Comparison of ENCODE assay signal across 29 cellular contexts in the genomic region with DNA sequence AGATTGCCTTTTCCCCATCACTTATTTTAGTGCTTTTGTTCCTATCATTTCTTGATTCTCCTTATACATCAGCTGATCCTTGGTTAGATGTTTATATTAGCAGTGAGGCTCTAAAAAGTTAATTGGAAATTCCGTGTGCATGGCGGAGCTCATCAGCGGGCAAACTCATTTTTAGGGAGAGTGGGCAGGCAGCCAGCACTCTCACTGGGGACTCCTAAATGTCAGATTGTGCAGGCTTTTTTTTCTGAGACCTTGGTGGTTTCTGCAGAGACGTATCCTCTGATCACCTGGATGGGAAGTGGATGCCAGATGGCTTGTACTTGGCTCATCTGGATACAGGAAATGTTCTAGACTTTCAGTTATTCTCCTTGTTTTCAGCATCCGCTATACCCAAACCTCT. TPM values are rescaled to one million over a fixed set of nuclear protein-coding genes. Genes with fewer than 3 reads are reported as not detected.
DNase-seq lines count a peak whose midpoint lies in the region; ATAC-seq, FAIRE-seq and TF ChIP-seq lines count a peak whose summit lies in the region.
"Had no signal": no experiment of that assay in that cellular context is flagged by ENCODE, and none has a peak within 500 bp of the region (broad histone marks: within the 10 kb centered on the region; RNA-seq: fewer than 3 reads in every experiment).

No MANE protein-coding gene starts in this region.

- H3K9me1 ChIP-seq in K562 (ENCODE audit: control insufficient read depth, insufficient read depth, low read length) = no peaks in the 10 kb centered on the region

- DNase-seq in cardiac septum (ENCODE audit: low spot score) (peak; percentile 15), left cardiac atrium (no peak), NCI-H1694 (lab: John Stamatoyannopoulos, UW) (peak; percentile 84), K562 (ENCODE audit: extremely low read depth in 1 of 4, low spot score in 3 of 4) (peak in 2 of 4 experiments; percentile 22 to 27), upper lobe of right lung (peak; percentile 1), EL (no peak), mesenteric fat pad (ENCODE audit: low spot score) (no peak)
- no peak for DNase-seq in activated naive CD8-positive, alpha-beta T cell treated with anti-CD3 and anti-CD28 coated beads, Interleukin-2, amount 50 U/mL, for 24 hours
- DNase-seq: activated B cell treated with CpG ODN at 0.5 μM for 24 hours; activated CD4-positive, alpha-beta T cell treated with anti-CD3 and anti-CD28 coated beads, Interleukin-2, amount 50 U/mL, for 4 hours; activated CD8-positive, alpha-beta memory T cell treated with anti-CD3 and anti-CD28 coated beads, Interleukin-2, amount 10 ng/mL, durations not matched to agents 7 days and 5 days; activated gamma-delta T cell treated with Interleukin-2 at 50 U/mL for 16 hours; activated naive CD8-positive, alpha-beta T cell treated with anti-CD3 and anti-CD28 coated beads, Interleukin-2, amount 10 ng/mL, durations not matched to agents 7 days and 5 days; activated T-cell treated with anti-CD3 and anti-CD28 coated beads, Interleukin-2, amount 50 U/mL, for 48 hours; caudate nucleus; endodermal cell; glutamatergic neuron; HFFc6; naive thymus-derived CD4-positive, alpha-beta T cell; NCI-H1930; SK-N-SH; stimulated activated CD4-positive, alpha-beta T cell treated with anti-CD3 and anti-CD28 coated beads, Interleukin-15, amount 100 ng/mL, for 24 hours; stimulated activated CD4-positive, alpha-beta T cell treated with anti-CD3 and anti-CD28 coated beads, Interleukin-4, amount 100 ng/mL, for 4 hours had no signal

- peak; percentile 55 for FAIRE-seq in K562 (lab: Jason Lieb, UNC)
- FAIRE-seq: islet of Langerhans had no signal

- intact Hi-C loops in cardiac septum (cut with DNase I) (no loop called here), left cardiac atrium (cut with DNase I) (no loop called here), K562 (cut with micrococcal nuclease) (no loop called here), upper lobe of right lung (cut with DNase I) (no loop called here)

- H3K4me3 Mint-ChIP-seq in activated naive CD8-positive, alpha-beta T cell treated with anti-CD3 and anti-CD28 coated beads, Interleukin-2, amount 50 U/mL, for 24 hours = no peak overlapping the region
- H3K4me3 Mint-ChIP-seq: activated B cell treated with CpG ODN at 0.5 μM for 24 hours; activated CD8-positive, alpha-beta memory T cell treated with anti-CD3 and anti-CD28 coated beads, Interleukin-2, amount 10 ng/mL, durations not matched to agents 7 days and 5 days; activated naive CD8-positive, alpha-beta T cell treated with anti-CD3 and anti-CD28 coated beads, Interleukin-2, amount 10 ng/mL, durations not matched to agents 7 days and 5 days; dendritic cell treated with granulocyte-macrophage colony-stimulating factor and Interleukin-4, amounts not matched to agents 40 ng/mL and 50 ng/mL, for 4 days; endodermal cell; GM23338; HFFc6; IgD-negative memory B cell; naive thymus-derived CD4-positive, alpha-beta T cell had no signal

- H3K4me1 ChIP-seq in K562 (replicated peaks in 1 of 2; ENCODE audit: control insufficient read depth in 2 of 2, insufficient read depth in 2 of 2, low read length in 2 of 2) (peaks cover 5 to 9% of the 10 kb centered on the region in 2 experiments; a peak in 4 of 5 replicates), upper lobe of right lung (no peaks in the 10 kb centered on the region)

- H3K4me1 Mint-ChIP-seq in activated naive CD8-positive, alpha-beta T cell treated with anti-CD3 and anti-CD28 coated beads, Interleukin-2, amount 50 U/mL, for 24 hours = peaks cover under 1% of the 10 kb centered on the region
- H3K4me1 Mint-ChIP-seq: activated CD8-positive, alpha-beta memory T cell treated with anti-CD3 and anti-CD28 coated beads, Interleukin-2, amount 10 ng/mL, durations not matched to agents 7 days and 5 days; activated naive CD8-positive, alpha-beta T cell treated with anti-CD3 and anti-CD28 coated beads, Interleukin-2, amount 10 ng/mL, durations not matched to agents 7 days and 5 days had no signal

- TF ChIP-seq EP300 in K562 (IDR thresholded peaks at IDR 0.05; ENCODE audit: low read length) = no peak

- 22% methylated on average over 5 of the region's 5 CpGs for WGBS in K562 (ENCODE audit: insufficient coverage, low coverage, missing lambda C conversion rate)

- no peak for ATAC-seq in left cardiac atrium
- peak; percentile 15; the same call in 2 of the 3 replicates for ATAC-seq in K562
- ATAC-seq in upper lobe of right lung = no peak
- no peak for ATAC-seq in activated naive CD8-positive, alpha-beta T cell treated with anti-CD3 and anti-CD28 coated beads, Interleukin-2, amount 50 U/mL, for 24 hours
- ATAC-seq: activated CD8-positive, alpha-beta memory T cell treated with anti-CD3 and anti-CD28 coated beads, Interleukin-2, amount 10 ng/mL, durations not matched to agents 7 days and 5 days; GM23338; naive thymus-derived CD4-positive, alpha-beta T cell; Right ventricle myocardium inferior had no signal

- no peak for TF ChIP-seq CTCF in K562 (IDR thresholded peaks at IDR 0.05 in 2 of 3, conservative IDR thresholded peaks at IDR 0.05 in 1 of 3; ENCODE audit: insufficient read depth in 2 of 3, low read depth in 1 of 3, low read length in 3 of 3)
- TF ChIP-seq CTCF in upper lobe of right lung (IDR thresholded peaks at IDR 0.05) = no peak

- no peak overlapping the region for H3K4me2 ChIP-seq in K562 (ENCODE audit: insufficient read depth, low read length)
- H3K4me2 ChIP-seq: GM23338, SK-N-SH had no signal

- POLR2A ChIA-PET in K562 (lab: Yijun Ruan, JAX) = interaction anchor here (0.9 kb wide), 1 partner anchor 11 kb away, joined by 3 read pairs; no protein-coding TSS in a partner anchor

- H4K20me1 ChIP-seq in K562 (replicated peaks; ENCODE audit: control insufficient read depth, insufficient read depth, low read length) = no peaks in the 10 kb centered on the region

- no peaks in the 10 kb centered on the region for H3K36me3 Mint-ChIP-seq in activated naive CD8-positive, alpha-beta T cell treated with anti-CD3 and anti-CD28 coated beads, Interleukin-2, amount 50 U/mL, for 24 hours (ENCODE audit: low read depth)
- H3K36me3 Mint-ChIP-seq: activated CD8-positive, alpha-beta memory T cell treated with anti-CD3 and anti-CD28 coated beads, Interleukin-2, amount 10 ng/mL, durations not matched to agents 7 days and 5 days; activated naive CD8-positive, alpha-beta T cell treated with anti-CD3 and anti-CD28 coated beads, Interleukin-2, amount 10 ng/mL, durations not matched to agents 7 days and 5 days; IgD-negative memory B cell had no signal

- no peak overlapping the region; a peak in 1 of 4 replicates for H3K9ac ChIP-seq in K562 (ENCODE audit: insufficient read depth in 1 of 2, low read depth in 2 of 2, low read length in 2 of 2)
- H3K9ac ChIP-seq: SK-N-SH had no signal

- no peak for TF ChIP-seq POLR2A in K562 (conservative IDR thresholded peaks at IDR 0.05)

- no peak overlapping the region for H3K27ac Mint-ChIP-seq in activated naive CD8-positive, alpha-beta T cell treated with anti-CD3 and anti-CD28 coated beads, Interleukin-2, amount 50 U/mL, for 24 hours
- H3K27ac Mint-ChIP-seq: activated B cell treated with CpG ODN at 0.5 μM for 24 hours; activated CD8-positive, alpha-beta memory T cell treated with anti-CD3 and anti-CD28 coated beads, Interleukin-2, amount 10 ng/mL, durations not matched to agents 7 days and 5 days; activated naive CD8-positive, alpha-beta T cell treated with anti-CD3 and anti-CD28 coated beads, Interleukin-2, amount 10 ng/mL, durations not matched to agents 7 days and 5 days; dendritic cell treated with granulocyte-macrophage colony-stimulating factor and Interleukin-4, amounts not matched to agents 40 ng/mL and 50 ng/mL, for 4 days; endodermal cell; GM23338; HFFc6 had no signal

- no peak for TF ChIP-seq RAD21 in K562 (CRISPR knock-in tag; conservative IDR thresholded peaks at IDR 0.05 in 1 of 2, IDR thresholded peaks at IDR 0.05 in 1 of 2)

- H3K27me3 ChIP-seq in K562 (ENCODE audit: control insufficient read depth in 2 of 2, insufficient read depth in 2 of 2, low read length in 2 of 2) (no peaks in the 10 kb centered on the region), upper lobe of right lung (no peaks in the 10 kb centered on the region)
- H3K27me3 ChIP-seq: tibial artery had no signal

- H2AFZ ChIP-seq in K562 (ENCODE audit: low read depth, low read length) = no peak overlapping the region
- H2AFZ ChIP-seq: GM23338 had no signal

- no peaks in the 10 kb centered on the region for H3K9me3 ChIP-seq in K562 (replicated peaks; ENCODE audit: control insufficient read depth, insufficient read depth, low read depth, low read length)
- no peaks in the 10 kb centered on the region for H3K9me3 ChIP-seq in upper lobe of right lung
- H3K9me3 ChIP-seq: SK-N-SH, tibial artery had no signal

- H3K27me3 Mint-ChIP-seq in activated naive CD8-positive, alpha-beta T cell treated with anti-CD3 and anti-CD28 coated beads, Interleukin-2, amount 50 U/mL, for 24 hours = no peaks in the 10 kb centered on the region
- H3K27me3 Mint-ChIP-seq: activated B cell treated with CpG ODN at 0.5 μM for 24 hours; activated CD8-positive, alpha-beta memory T cell treated with anti-CD3 and anti-CD28 coated beads, Interleukin-2, amount 10 ng/mL, durations not matched to agents 7 days and 5 days; dendritic cell treated with granulocyte-macrophage colony-stimulating factor and Interleukin-4, amounts not matched to agents 40 ng/mL and 50 ng/mL, for 4 days had no signal

- H3K27ac ChIP-seq in K562 (ENCODE audit: extremely low read depth, low read depth, low read length) (no peak overlapping the region; the same call in 1 of the 3 replicates), upper lobe of right lung (no peak overlapping the region)

- no peaks in the 10 kb centered on the region for H3K9me3 Mint-ChIP-seq in activated naive CD8-positive, alpha-beta T cell treated with anti-CD3 and anti-CD28 coated beads, Interleukin-2, amount 50 U/mL, for 24 hours
- H3K9me3 Mint-ChIP-seq: activated B cell treated with CpG ODN at 0.5 μM for 24 hours; activated naive CD8-positive, alpha-beta T cell treated with anti-CD3 and anti-CD28 coated beads, Interleukin-2, amount 10 ng/mL, durations not matched to agents 7 days and 5 days; dendritic cell treated with granulocyte-macrophage colony-stimulating factor and Interleukin-4, amounts not matched to agents 40 ng/mL and 50 ng/mL, for 4 days; endodermal cell; GM23338; HFFc6 had no signal

- in situ Hi-C loops in K562 (cut with MboI) = no loop called here

- CTCF ChIA-PET in K562 (lab: Yijun Ruan, JAX; ENCODE audit: low intra/inter-chr PET ratio) = no interaction called here

- H3K79me2 ChIP-seq in K562 (ENCODE audit: control insufficient read depth, insufficient read depth, low read length) = no peaks in the 10 kb centered on the region

- H3K36me3 ChIP-seq in K562 (ENCODE audit: control insufficient read depth, insufficient read depth, low read length) (no peaks in the 10 kb centered on the region), upper lobe of right lung (no peaks in the 10 kb centered on the region)

- BruUV-seq in K562 (replicated peaks; lab: Mats Ljungman, UMichigan) = no TSS peak

- H3K4me3 ChIP-seq in K562 (no peak overlapping the region), upper lobe of right lung (no peak overlapping the region)
- H3K4me3 ChIP-seq: GM23338, tibial artery had no signal

RNA-seq across cellular contexts. Expression of gene HIP1, which starts 43.7 kb away (rescaled TPM):
- total RNA-seq in cardiac septum (24.7 TPM), left cardiac atrium (10 to 100 TPM; 15.1 to 15.5 TPM), K562 (2014; rRNA removed) (5.8 and 9.1 TPM in 2 replicates), K562 (2014; rRNA removed; fragmentation: Illumina TruSeq; extraction: Trizol) (7.7 and 8.3 TPM in 2 replicates), K562 (2015; rRNA removed; fragmentation: Illumina TruSeq; extraction: Trizol) (9.5 and 10.4 TPM in 2 replicates), K562 (2021) (13.7 and 14.3 TPM in 2 replicates), upper lobe of right lung (86.2 TPM), mesenteric fat pad (38.4 TPM)
- 47.3 and 47.4 TPM in 2 replicates for total RNA-seq in K562 (2011; cell fraction: chromatin; rRNA removed; ENCODE audit: low replicate concordance)
- total RNA-seq in K562 (2011; cell fraction: nucleolus; rRNA removed) = 26.8 and 28.3 TPM in 2 replicates
- total RNA-seq in K562 (2011; cell fraction: nucleoplasm; rRNA removed) = 37.8 and 39.5 TPM in 2 replicates
- polyA plus RNA-seq in K562 (2011; rRNA removed) (8.5 and 12.3 TPM in 2 replicates), K562 (2014; fragmentation: Illumina TruSeq; extraction: Trizol) (11.8 and 12.1 TPM in 2 replicates), K562 (2014; fragmentation: Nextera tagmentation; extraction: Ambion mirVana) (1 to 10 TPM; 2.4 to 2.6 TPM), K562 (2014; rRNA removed) (8.4 and 9.5 TPM in 2 replicates)
- 10.5 and 17.5 TPM in 2 replicates for polyA plus RNA-seq in K562 (2011; cell fraction: cytosol; rRNA removed)
- 5.7 and 6.4 TPM in 2 replicates for polyA plus RNA-seq in K562 (2011; cell fraction: nucleus; rRNA removed)
- 9.7 and 26.7 TPM in 2 replicates for polyA plus RNA-seq in K562 (2012)
- polyA minus RNA-seq in K562 (2011; rRNA and poly(A)+ RNA removed) = 15.6 and 28.2 TPM in 2 replicates
- polyA minus RNA-seq in K562 (2011; cell fraction: cytosol; rRNA and poly(A)+ RNA removed) = 11.2 and 13.2 TPM in 2 replicates
- polyA minus RNA-seq in K562 (2011; cell fraction: nucleus; rRNA and poly(A)+ RNA removed) = 3.8 and 5.5 TPM in 2 replicates

Comparison
In these comparisons a context has a peak if more than half of its experiments do, and no peak if none do; other contexts are left out.
1. DNase-seq: peak in cardiac septum (single experiment), NCI-H1694 (single experiment) and upper lobe of right lung (single experiment); none in left cardiac atrium (single experiment), activated naive CD8-positive, alpha-beta T cell treated with anti-CD3 and anti-CD28 coated beads, Interleukin-2, amount 50 U/mL, for 24 hours (single experiment), EL (single experiment) and mesenteric fat pad (single experiment).